In genomic region chr3:179589143-179589542, GRCh38 we compare ENCODE assay signal across 17 cellular contexts. TPM values are rescaled to one million over a fixed set of nuclear protein-coding genes. Genes with fewer than 3 reads are reported as not detected.
DNase-seq lines count a peak whose midpoint lies in the region; ATAC-seq, FAIRE-seq and TF ChIP-seq lines count a peak whose summit lies in the region.
"Had no signal": no experiment of that assay in that cellular context is flagged by ENCODE, and none has a peak within 500 bp of the region (broad histone marks: within the 10 kb centered on the region; RNA-seq: fewer than 3 reads in every experiment).

No MANE protein-coding gene starts in this region.

- ATAC-seq in GM19463 (IDR thresholded peaks at IDR 0.05; ENCODE audit: unreplicated experiment) = peak; percentile 77
- peak; percentile 72 for ATAC-seq in HG03432 (IDR thresholded peaks at IDR 0.05; ENCODE audit: unreplicated experiment)
- ATAC-seq in T-helper 17 cell = no peak
- no peak for ATAC-seq in GM18517 (IDR thresholded peaks at IDR 0.05; ENCODE audit: unreplicated experiment)
- ATAC-seq: left ventricle myocardium superior had no signal

- H3K9me3 Mint-ChIP-seq in neural progenitor cell = no peaks in the 10 kb centered on the region
- H3K9me3 Mint-ChIP-seq: CD14-positive monocyte had no signal

- CTCF ChIA-PET in endothelial cell of umbilical vein (lab: Charles Lee) = no interaction called here

- H3F3A ChIP-seq in neural progenitor cell (ENCODE audit: low read depth) = peaks cover 57% of the 10 kb centered on the region

- TF ChIP-seq CTCF in GM12865 (IDR thresholded peaks at IDR 0.05; ENCODE audit: insufficient read depth, low read depth, low read length, missing control alignments) (no peak), endothelial cell of umbilical vein (IDR thresholded peaks at IDR 0.05; ENCODE audit: extremely low read depth in 1 of 2, insufficient read depth in 1 of 2, low read depth in 1 of 2, low read length in 2 of 2) (no peak), neural progenitor cell (IDR thresholded peaks at IDR 0.05) (no peak)

- POLR2A ChIA-PET in endothelial cell of umbilical vein (lab: Charles Lee) = no interaction called here

- no peak overlapping the region for H3K4me3 Mint-ChIP-seq in neural progenitor cell
- no peak overlapping the region for H3K4me3 Mint-ChIP-seq in T-helper 17 cell
- H3K4me3 Mint-ChIP-seq: CD14-positive monocyte had no signal

- H3K36me3 Mint-ChIP-seq in neural progenitor cell = peaks cover 10% of the 10 kb centered on the region
- peaks cover 11% of the 10 kb centered on the region for H3K36me3 Mint-ChIP-seq in T-helper 17 cell (ENCODE audit: low read depth)

- H3K9me1 ChIP-seq in endothelial cell of umbilical vein (replicated peaks; ENCODE audit: control insufficient read depth, extremely low read depth, insufficient read depth, low read length) = no peaks in the 10 kb centered on the region

- H3K27me3 ChIP-seq in endothelial cell of umbilical vein (ENCODE audit: control insufficient read depth in 2 of 2, insufficient read depth in 2 of 2, low read length in 2 of 2) (no peaks in the 10 kb centered on the region), neural progenitor cell (no peaks in the 10 kb centered on the region)
- H3K27me3 ChIP-seq: ascending aorta, thyroid gland had no signal

- H2AFZ ChIP-seq in endothelial cell of umbilical vein (ENCODE audit: low read depth, low read length) (no peak overlapping the region), neural progenitor cell (replicated peaks) (no peak overlapping the region)

- H3K27ac Mint-ChIP-seq in neural progenitor cell = no peak overlapping the region
- H3K27ac Mint-ChIP-seq in T-helper 17 cell = no peak overlapping the region

- no peak overlapping the region for H3K27ac ChIP-seq in endothelial cell of umbilical vein (ENCODE audit: insufficient read depth, low read depth, low read length)
- no peak overlapping the region for H3K27ac ChIP-seq in neural progenitor cell
- H3K27ac ChIP-seq: ascending aorta, thyroid gland had no signal

- no peaks in the 10 kb centered on the region for H3K4me1 ChIP-seq in endothelial cell of umbilical vein (ENCODE audit: control insufficient read depth, extremely low read depth, insufficient read depth, low read length)
- no peaks in the 10 kb centered on the region for H3K4me1 ChIP-seq in neural progenitor cell
- H3K4me1 ChIP-seq: ascending aorta, thyroid gland had no signal

- peaks cover 6 to 39% of the 10 kb centered on the region in 2 experiments for H3K36me3 ChIP-seq in endothelial cell of umbilical vein (ENCODE audit: control insufficient read depth in 2 of 2, extremely low read depth in 1 of 2, insufficient read depth in 2 of 2, low read length in 2 of 2)
- H3K36me3 ChIP-seq in neural progenitor cell = peaks cover 36% of the 10 kb centered on the region

- intact Hi-C loops in endothelial cell of umbilical vein (cut with micrococcal nuclease) = no loop called here

- no peak overlapping the region for H3K9ac ChIP-seq in endothelial cell of umbilical vein (replicated peaks; ENCODE audit: extremely low read depth, insufficient read depth, low read length)
- H3K9ac ChIP-seq in neural progenitor cell = no peak overlapping the region

- H3K9me3 ChIP-seq in endothelial cell of umbilical vein (replicated peaks; ENCODE audit: control insufficient read depth, insufficient read depth, low read length) (no peaks in the 10 kb centered on the region), neural progenitor cell (ENCODE audit: low read depth) (no peaks in the 10 kb centered on the region), T-helper 17 cell (ENCODE audit: control insufficient read depth, low read length, poor library complexity, severe bottlenecking) (no peaks in the 10 kb centered on the region)
- H3K9me3 ChIP-seq: ascending aorta, thyroid gland had no signal

- FAIRE-seq in endothelial cell of umbilical vein (lab: Jason Lieb, UNC) (no peak), HTR-8/SVneo (lab: Jason Lieb, UNC) (no peak)

- no TSS peak for BruUV-seq in endothelial cell of umbilical vein (replicated peaks; lab: Mats Ljungman, UMichigan)

- no peaks in the 10 kb centered on the region for H3K79me2 ChIP-seq in endothelial cell of umbilical vein (ENCODE audit: control insufficient read depth, insufficient read depth, low read length)
- H3K79me2 ChIP-seq in neural progenitor cell (ENCODE audit: low read depth) = no peaks in the 10 kb centered on the region

- TF ChIP-seq POLR2A in endothelial cell of umbilical vein (IDR thresholded peaks at IDR 0.05; ENCODE audit: low read depth, low read length) = no peak

- H3K4me2 ChIP-seq in endothelial cell of umbilical vein (ENCODE audit: insufficient read depth, low read length) (no peak overlapping the region), neural progenitor cell (no peak overlapping the region)

- no peaks in the 10 kb centered on the region for H4K20me1 ChIP-seq in endothelial cell of umbilical vein (replicated peaks; ENCODE audit: control insufficient read depth, extremely low read depth, insufficient read depth, low read length)
- H4K20me1 ChIP-seq in neural progenitor cell (ENCODE audit: low read depth) = no peaks in the 10 kb centered on the region

- DNase-seq in GM12865 (ENCODE audit: low read depth) (peak; percentile 17), endothelial cell of umbilical vein (ENCODE audit: low read depth, low spot score) (peak; percentile 36), neural progenitor cell (ENCODE audit: low spot score) (no peak), T-helper 17 cell (no peak), HTR-8/SVneo (ENCODE audit: insufficient read length, low spot score) (no peak)
- DNase-seq: hippocampal formation, left ventricle myocardium superior, NCI-H1092, NCI-H510A treated with DMSO at 0.1 percent for 48 hours, RPMI8226, T-helper 2 cell, thyroid gland had no signal

- no peaks in the 10 kb centered on the region for H3K27me3 Mint-ChIP-seq in neural progenitor cell (ENCODE audit: insufficient read depth, low read depth)
- no peaks in the 10 kb centered on the region for H3K27me3 Mint-ChIP-seq in T-helper 17 cell

- no peak overlapping the region for H3K4me3 ChIP-seq in GM12865 (ENCODE audit: low read depth, low read length)
- H3K4me3 ChIP-seq in endothelial cell of umbilical vein (replicated peaks in 1 of 3; ENCODE audit: insufficient read depth in 1 of 3, low read depth in 1 of 3, low read length in 3 of 3) = no peak overlapping the region
- H3K4me3 ChIP-seq in neural progenitor cell = no peak overlapping the region
- H3K4me3 ChIP-seq: ascending aorta, thyroid gland had no signal

- dilution Hi-C loops in endothelial cell of umbilical vein (cut with MboI; ENCODE audit: extremely low pct_ligation_motif_present, low sequenced_read_pairs) = no loop called here

- H3K4me1 Mint-ChIP-seq in neural progenitor cell = no peaks in the 10 kb centered on the region
- H3K4me1 Mint-ChIP-seq in T-helper 17 cell = peaks cover 4% of the 10 kb centered on the region
- H3K4me1 Mint-ChIP-seq: CD14-positive monocyte had no signal

TF ChIP-seq in endothelial cell of umbilical vein, 7 proteins besides CTCF, POLR2A, EP300 and RAD21 (continues in another document):
- TF ChIP-seq FOS (IDR thresholded peaks at IDR 0.05; ENCODE audit: borderline replicate concordance, insufficient read depth, low read length) (no peak), POLR2AphosphoS5 (IDR thresholded peaks at IDR 0.05; ENCODE audit: insufficient read depth, low read depth, low read length) (no peak), EZH2 (IDR thresholded peaks at IDR 0.05; ENCODE audit: borderline replicate concordance, low read depth, low read length, severe bottlenecking) (no peak), GATA2 (IDR thresholded peaks at IDR 0.05; ENCODE audit: insufficient read depth, insufficient read length, low read depth, low read length) (no peak), JUN (IDR thresholded peaks at IDR 0.05; ENCODE audit: borderline replicate concordance, insufficient read depth, insufficient read length, low read depth) (no peak)
- TF ChIP-seq, protein P1, sequence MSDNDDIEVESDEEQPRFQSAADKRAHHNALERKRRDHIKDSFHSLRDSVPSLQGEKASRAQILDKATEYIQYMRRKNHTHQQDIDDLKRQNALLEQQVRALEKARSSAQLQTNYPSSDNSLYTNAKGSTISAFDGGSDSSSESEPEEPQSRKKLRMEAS (IDR thresholded peaks at IDR 0.05; ENCODE audit: insufficient read depth, insufficient read length) = no peak

RNA-seq across cellular contexts. Expression of gene MRPL47, which starts 15.3 kb away (rescaled TPM):
- total RNA-seq in endothelial cell of umbilical vein (47.0 and 51.2 TPM in 2 replicates), neural progenitor cell (ENCODE audit: low replicate concordance) (46.8 and 64.5 TPM in 2 replicates), T-helper 17 cell (10 to 100 TPM; 21.3 to 25.6 TPM)
- polyA plus RNA-seq in endothelial cell of umbilical vein = 13.8 and 20.3 TPM in 2 replicates
- 43.7 and 47.8 TPM in 2 replicates for polyA plus RNA-seq in endothelial cell of umbilical vein (2011; cell fraction: cytosol; rRNA removed)
- 24.3 and 29.2 TPM in 2 replicates for polyA plus RNA-seq in endothelial cell of umbilical vein (2011; cell fraction: nucleus; rRNA removed)
- polyA plus RNA-seq in endothelial cell of umbilical vein (2012) = 45.1 and 66.1 TPM in 2 replicates
- 10.5 and 12.4 TPM in 2 replicates for polyA minus RNA-seq in endothelial cell of umbilical vein
- polyA minus RNA-seq in endothelial cell of umbilical vein (2011; cell fraction: cytosol; rRNA and poly(A)+ RNA removed) = 15.6 TPM
- 6.1 and 8.1 TPM in 2 replicates for polyA minus RNA-seq in endothelial cell of umbilical vein (2011; cell fraction: nucleus; rRNA and poly(A)+ RNA removed)

RNA-seq across cellular contexts. Expression of gene NDUFB5, which starts 15.5 kb away (rescaled TPM):
- total RNA-seq in endothelial cell of umbilical vein (68.3 and 74.9 TPM in 2 replicates), neural progenitor cell (ENCODE audit: low replicate concordance) (104 and 193 TPM in 2 replicates), T-helper 17 cell (10 to 100 TPM; 33.3 to 37.3 TPM)
- 17.2 and 48.2 TPM in 2 replicates for polyA plus RNA-seq in endothelial cell of umbilical vein
- polyA plus RNA-seq in endothelial cell of umbilical vein (2011; cell fraction: cytosol; rRNA removed) = 35.9 and 38.9 TPM in 2 replicates
- polyA plus RNA-seq in endothelial cell of umbilical vein (2011; cell fraction: nucleus; rRNA removed) = 26.9 and 38.7 TPM in 2 replicates
- 71.0 and 76.6 TPM in 2 replicates for polyA plus RNA-seq in endothelial cell of umbilical vein (2012)
- polyA minus RNA-seq in endothelial cell of umbilical vein = 11.2 and 18.5 TPM in 2 replicates
- 37.4 TPM for polyA minus RNA-seq in endothelial cell of umbilical vein (2011; cell fraction: cytosol; rRNA and poly(A)+ RNA removed)
- polyA minus RNA-seq in endothelial cell of umbilical vein (2011; cell fraction: nucleus; rRNA and poly(A)+ RNA removed) = 6.3 and 13.2 TPM in 2 replicates

RNA-seq across cellular contexts. Expression of gene ACTL6A, which starts 26.4 kb away (rescaled TPM):
- total RNA-seq in endothelial cell of umbilical vein (63.1 and 68.3 TPM in 2 replicates), neural progenitor cell (ENCODE audit: low replicate concordance) (139 and 155 TPM in 2 replicates), T-helper 17 cell (10 to 100 TPM; 30.5 to 31.7 TPM)
- polyA plus RNA-seq in endothelial cell of umbilical vein = 55.1 and 96.2 TPM in 2 replicates
- 62.0 and 82.6 TPM in 2 replicates for polyA plus RNA-seq in endothelial cell of umbilical vein (2011; cell fraction: cytosol; rRNA removed)
- polyA plus RNA-seq in endothelial cell of umbilical vein (2011; cell fraction: nucleus; rRNA removed) = 65.4 and 105 TPM in 2 replicates
- 56.9 and 72.9 TPM in 2 replicates for polyA plus RNA-seq in endothelial cell of umbilical vein (2012)
- 49.1 and 51.6 TPM in 2 replicates for polyA minus RNA-seq in endothelial cell of umbilical vein
- 57.5 TPM for polyA minus RNA-seq in endothelial cell of umbilical vein (2011; cell fraction: cytosol; rRNA and poly(A)+ RNA removed)
- 22.0 and 39.5 TPM in 2 replicates for polyA minus RNA-seq in endothelial cell of umbilical vein (2011; cell fraction: nucleus; rRNA and poly(A)+ RNA removed)

Comparison
In these comparisons a context has a peak if more than half of its experiments do, and no peak if none do; other contexts are left out.
1. DNase-seq: peak in GM12865 (single experiment) and endothelial cell of umbilical vein (single experiment); none in neural progenitor cell (single experiment), T-helper 17 cell (0 of 3) and HTR-8/SVneo (single experiment).
2. ATAC-seq: peak in GM19463 (single experiment) and HG03432 (single experiment); none in T-helper 17 cell (single experiment) and GM18517 (single experiment).